Comparison of ENCODE assay signal across 1 cellular context in genomic region chr7:73481521-73481920, GRCh38. TPM values are rescaled to one million over a fixed set of nuclear protein-coding genes. Genes with fewer than 3 reads are reported as not detected.
"Had no signal": no experiment of that assay in that cellular context is flagged by ENCODE, and none has a peak within 500 bp of the region (broad histone marks: within the 10 kb centered on the region; RNA-seq: fewer than 3 reads in every experiment).

No MANE protein-coding gene starts in this region.

RNA-seq across cellular contexts. Expression of gene FZD9, which starts 47.9 kb away (rescaled TPM):
- total RNA-seq: HT1080 had no signal
